In the genomic region with DNA sequence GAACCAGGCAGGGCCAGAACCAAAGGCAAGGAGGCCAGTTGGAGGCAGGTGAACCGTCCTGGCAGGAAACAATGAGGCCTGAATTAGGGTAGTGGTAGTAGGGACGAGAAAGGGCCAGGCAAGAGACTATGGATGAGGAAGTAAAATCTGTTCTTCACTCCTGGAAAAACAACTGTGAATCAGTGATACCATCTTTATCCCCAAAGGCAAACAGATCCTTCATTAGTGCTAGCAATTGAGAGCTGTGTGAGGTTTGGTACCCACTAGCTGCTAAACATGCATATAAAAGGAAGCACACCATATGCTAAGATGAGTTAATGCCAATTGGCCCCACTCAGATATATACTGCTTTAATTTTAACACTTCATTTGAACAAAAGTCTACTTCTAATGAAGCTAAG, we compare ENCODE assay signal across 23 cellular contexts.
"Had no signal": no experiment of that assay in that cellular context is flagged by ENCODE, and none has a peak within 500 bp of the region (broad histone marks: within the 10 kb centered on the region; RNA-seq: fewer than 3 reads in every experiment).

No MANE protein-coding gene starts in this region.

- H3K4me1 ChIP-seq: right lobe of liver, tibial nerve, upper lobe of left lung, vagina had no signal

- H3K36me3 Mint-ChIP-seq: immature natural killer cell, mesothelial cell of epicardium, natural killer cell had no signal

- H3K9me3 ChIP-seq: left ventricle myocardium inferior, ovary, right atrium auricular region, right lobe of liver, tibial nerve, upper lobe of left lung, vagina had no signal

- H3K27me3 Mint-ChIP-seq: progenitor cell of endocrine pancreas had no signal

- H3K27ac ChIP-seq: left ventricle myocardium inferior, ovary, right atrium auricular region, right lobe of liver, tibial nerve, upper lobe of left lung, vagina had no signal

- H3K27me3 ChIP-seq: ovary, right atrium auricular region, right lobe of liver, tibial nerve, upper lobe of left lung, vagina had no signal

- H3K4me3 Mint-ChIP-seq: immature natural killer cell; mesothelial cell of epicardium; naive B cell; natural killer cell; stimulated activated naive CD8-positive, alpha-beta T cell treated with anti-CD3 and anti-CD28 coated beads, Interleukin-15, Interleukin-2, amounts not matched to agents 100 ng/mL and 50 ng/mL, for 24 hours had no signal

- H3K27ac Mint-ChIP-seq: immature natural killer cell; mesothelial cell of epicardium; naive B cell; natural killer cell; progenitor cell of endocrine pancreas; stimulated activated naive CD8-positive, alpha-beta T cell treated with anti-CD3 and anti-CD28 coated beads, Interleukin-15, Interleukin-2, amounts not matched to agents 100 ng/mL and 50 ng/mL, for 24 hours had no signal

- H3K4me1 Mint-ChIP-seq: immature natural killer cell, mesothelial cell of epicardium, natural killer cell had no signal

- H3K4me3 ChIP-seq: left ventricle myocardium inferior, lung, ovary, right atrium auricular region, right lobe of liver, smooth muscle cell, tibial nerve, upper lobe of left lung, vagina had no signal

- H3K36me3 ChIP-seq: left ventricle myocardium inferior, ovary, right atrium auricular region, right lobe of liver, tibial nerve, upper lobe of left lung, vagina had no signal

- H3K4me2 ChIP-seq: smooth muscle cell had no signal

- DNase-seq: hypothalamus; immature natural killer cell; islet precursor cell; left ventricle myocardium inferior; mesendoderm; naive B cell; natural killer cell; ovary; right lobe of liver; stimulated activated CD4-positive, alpha-beta T cell treated with anti-CD3 and anti-CD28 coated beads, Interleukin-1b, Interleukin-23, amount 100 ng/mL, for 48 hours; stimulated activated CD4-positive, alpha-beta T cell treated with anti-CD3 and anti-CD28 coated beads, Interleukin-2, amount 100 ng/mL, for 48 hours; stimulated activated CD4-positive, alpha-beta T cell treated with anti-CD3 and anti-CD28 coated beads, Interleukin-4, amount 100 ng/mL, for 4 hours; stimulated activated CD8-positive, alpha-beta memory T cell treated with anti-CD3 and anti-CD28 coated beads, Interleukin-4, amount 100 ng/mL, for 48 hours; stimulated activated naive CD4-positive, alpha-beta T cell; upper lobe of left lung had no signal

- ATAC-seq: natural killer cell, right lobe of liver had no signal

- H3K9me3 Mint-ChIP-seq: natural killer cell; stimulated activated naive CD8-positive, alpha-beta T cell treated with anti-CD3 and anti-CD28 coated beads, Interleukin-15, Interleukin-2, amounts not matched to agents 100 ng/mL and 50 ng/mL, for 24 hours had no signal
